Comparison of ENCODE assay signal across 12 cellular contexts in genomic region chr2:231541605-231542509, GRCh38. TPM values are rescaled to one million over a fixed set of nuclear protein-coding genes. Genes with fewer than 3 reads are reported as not detected.
A peak's percentile ranks its signal among the peaks of the same experiment; 100 is the strongest.
DNase-seq lines count a peak whose midpoint lies in the region; ATAC-seq and TF ChIP-seq lines count a peak whose summit lies in the region.
"Had no signal": no experiment of that assay in that cellular context is flagged by ENCODE, and none has a peak within 500 bp of the region (broad histone marks: within the 10 kb centered on the region; RNA-seq: fewer than 3 reads in every experiment).

No MANE protein-coding gene starts in this region.

- H3K9ac ChIP-seq in BLaER1 (no peak overlapping the region), GM23248 (no peak overlapping the region)

- H3K4me1 ChIP-seq in BLaER1 (peaks cover 62% of the 10 kb centered on the region), GM23248 (ENCODE audit: insufficient read depth) (no peaks in the 10 kb centered on the region)

- H3K9me2 ChIP-seq in GM23248 (ENCODE audit: insufficient read depth), result no peaks in the 10 kb centered on the region

- H3K4me3 Mint-ChIP-seq in T-helper 2 cell treated with Interferon-gamma antibody and Interleukin-4, amounts not matched to agents 5 μg/mL and 100 μg/mL, for 36 hours, result no peak overlapping the region

- H3K27ac ChIP-seq in BLaER1 (0 out of 2 replicates have a peak overlapping the region, but pooled peaks have one; percentile 4), GM23248 (no peak overlapping the region)

- no peak overlapping the region for H2AFZ ChIP-seq in GM23248

- no peaks in the 10 kb centered on the region for H4K20me1 ChIP-seq in BLaER1
- H4K20me1 ChIP-seq in GM23248 (ENCODE audit: insufficient read depth), result no peaks in the 10 kb centered on the region

- H3K36me3 ChIP-seq in BLaER1, result 0 out of 2 replicates have a peak, but pooled peaks cover 4% of the 10 kb centered on the region
- H3K36me3 ChIP-seq in GM23248 (ENCODE audit: low read depth), result no peaks in the 10 kb centered on the region

- no peak for ATAC-seq in HG03432 (IDR thresholded peaks at IDR 0.05; ENCODE audit: unreplicated experiment)

- peak; percentile 30 for DNase-seq in GM23248
- DNase-seq in iPS DF 4.7 (ENCODE audit: extremely low read depth, low spot score), result peak; percentile 53
- DNase-seq in NCI-H2029 treated with DMSO at 0.1 percent for 48 hours (lab: John Stamatoyannopoulos, UW), result no peak
- DNase-seq in ecto neural progenitor cell (ENCODE audit: low spot score), result no peak
- no peak for DNase-seq in T-helper 2 cell treated with Interferon-gamma antibody and Interleukin-4, amounts not matched to agents 5 μg/mL and 100 μg/mL, for 36 hours (ENCODE audit: low spot score)
- DNase-seq: NCI-H1092 treated with DMSO at 0.1 percent for 48 hours, retina, T-helper 9 cell had no signal

- peaks cover 32% of the 10 kb centered on the region for H3K9me3 ChIP-seq in BLaER1
- no peaks in the 10 kb centered on the region for H3K9me3 ChIP-seq in GM23248 (ENCODE audit: low read depth)

- H3K4me2 ChIP-seq in BLaER1 (peak overlapping the region; percentile 10; the same call in 1 of the 2 replicates), GM23248 (ENCODE audit: unreplicated experiment) (no peak overlapping the region)

- no peak overlapping the region for H3K4me3 ChIP-seq in BLaER1
- H3K4me3 ChIP-seq in GM23248, result no peak overlapping the region
- no peak overlapping the region for H3K4me3 ChIP-seq in WI38 (ENCODE audit: low read depth, low read length)

- H3K4me1 Mint-ChIP-seq in T-helper 2 cell treated with Interferon-gamma antibody and Interleukin-4, amounts not matched to agents 5 μg/mL and 100 μg/mL, for 36 hours (ENCODE audit: low read depth), result peaks cover 44% of the 10 kb centered on the region

- WGBS in GM23248 (ENCODE audit: low coverage in 1 of 2, low lambda C conversion rate in 2 of 2, missing lambda C conversion rate in 2 of 2), 2 experiments, result 20 to 21% methylated on average over 16 of the region's 16 CpGs

- no peaks in the 10 kb centered on the region for H3K79me2 ChIP-seq in GM23248 (ENCODE audit: insufficient read depth)

- peaks cover 28% of the 10 kb centered on the region for H3K9me3 Mint-ChIP-seq in T-helper 2 cell treated with Interferon-gamma antibody and Interleukin-4, amounts not matched to agents 5 μg/mL and 100 μg/mL, for 36 hours

- H3K36me3 Mint-ChIP-seq in T-helper 2 cell treated with Interferon-gamma antibody and Interleukin-4, amounts not matched to agents 5 μg/mL and 100 μg/mL, for 36 hours (ENCODE audit: low read depth), result peaks cover 32% of the 10 kb centered on the region

- peak; percentile 10; the same call in 1 of the 2 replicates for TF ChIP-seq CTCF in WI38 (IDR thresholded peaks at IDR 0.05; ENCODE audit: low read depth, low read length)

- no peaks in the 10 kb centered on the region for H3F3A ChIP-seq in GM23248 (ENCODE audit: insufficient read depth)

- H3K27ac Mint-ChIP-seq in T-helper 2 cell treated with Interferon-gamma antibody and Interleukin-4, amounts not matched to agents 5 μg/mL and 100 μg/mL, for 36 hours, result no peak overlapping the region

- peaks cover 7% of the 10 kb centered on the region for H3K27me3 Mint-ChIP-seq in T-helper 2 cell treated with Interferon-gamma antibody and Interleukin-4, amounts not matched to agents 5 μg/mL and 100 μg/mL, for 36 hours (ENCODE audit: low read depth)

- no peaks in the 10 kb centered on the region for H3K27me3 ChIP-seq in BLaER1
- H3K27me3 ChIP-seq in GM23248 (replicated peaks; ENCODE audit: insufficient read depth), result peaks cover 18% of the 10 kb centered on the region

- in situ Hi-C loops in GM23248 (cut with MboI), result no loop called here

RNA-seq across cellular contexts. Expression of gene NMUR1, which starts 11.6 kb away (rescaled TPM):
- total RNA-seq in GM23248 (2014; rRNA removed; shearing (Covaris generic)), result not detected in 2 replicates
- polyA plus RNA-seq in GM23248 (2016; fragmentation: Nextera tagmentation; extraction: Ambion mirVana), result not detected in 2 replicates

RNA-seq across cellular contexts. Expression of gene TEX44, which starts 50.8 kb away (rescaled TPM):
- not detected in 2 replicates for total RNA-seq in GM23248 (2014; rRNA removed; shearing (Covaris generic))
- not detected in 2 replicates for polyA plus RNA-seq in GM23248 (2016; fragmentation: Nextera tagmentation; extraction: Ambion mirVana)
- total RNA-seq: subcutaneous adipose tissue had no signal

Comparison
In these comparisons a context has a peak if more than half of its experiments do, and no peak if none do; other contexts are left out.
1. DNase-seq: peak in GM23248 (single experiment) and iPS DF 4.7 (single experiment); none in NCI-H2029 treated with DMSO at 0.1 percent for 48 hours (single experiment), ecto neural progenitor cell (single experiment) and T-helper 2 cell treated with Interferon-gamma antibody and Interleukin-4, amounts not matched to agents 5 μg/mL and 100 μg/mL, for 36 hours (single experiment).